ENCODE assay signal across 8 cellular contexts in genomic region chr21:36747114-36747814, GRCh38. TPM values are rescaled to one million over a fixed set of nuclear protein-coding genes. Genes with fewer than 3 reads are reported as not detected.
DNase-seq lines count a peak whose midpoint lies in the region; ATAC-seq and TF ChIP-seq lines count a peak whose summit lies in the region.

No MANE protein-coding gene starts in this region.

- DNase-seq in AG09309 (ENCODE audit: low read depth): no peak
- DNase-seq in HuH-7 (ENCODE audit: low spot score): peak; percentile 52
- DNase-seq in effector memory CD8-positive, alpha-beta T cell: no peak
- DNase-seq in naive B cell: no peak
- DNase-seq in putamen (ENCODE audit: low spot score): no peak
- DNase-seq in NCI-H2029 treated with DMSO at 0.1 percent for 48 hours (lab: John Stamatoyannopoulos, UW): no peak

- H3K9me3 Mint-ChIP-seq in effector memory CD8-positive, alpha-beta T cell: no peaks in the 10 kb centered on the region
- peaks cover 0 to 2% (median 0%) of the 10 kb centered on the region in 7 donors for H3K9me3 Mint-ChIP-seq in naive B cell

- H3K4me3 Mint-ChIP-seq in effector memory CD8-positive, alpha-beta T cell: peak overlapping the region; percentile 66 to 74
- H3K4me3 Mint-ChIP-seq in naive B cell: peak overlapping the region in 6 of 8 donors; percentile 15 to 64 (median 60)

- no peak for TF ChIP-seq CTCF in AG09309 (IDR thresholded peaks at IDR 0.05; ENCODE audit: control insufficient read depth, insufficient read depth, low read depth, low read length, missing control alignments)

- H3K27me3 Mint-ChIP-seq in effector memory CD8-positive, alpha-beta T cell: peaks cover 53 to 72% of the 10 kb centered on the region in 2 donors
- peaks cover 39 to 70% (median 64%) of the 10 kb centered on the region in 3 donors for H3K27me3 Mint-ChIP-seq in naive B cell

- peaks cover 12 to 16% of the 10 kb centered on the region in 2 donors for H3K4me1 Mint-ChIP-seq in effector memory CD8-positive, alpha-beta T cell (ENCODE audit: low read depth in 2 of 2)
- H3K4me1 Mint-ChIP-seq in naive B cell: peaks cover 0 to 12% (median 5%) of the 10 kb centered on the region in 3 donors

- ATAC-seq in effector memory CD8-positive, alpha-beta T cell (replicated peaks): no peak
- ATAC-seq in naive B cell (ENCODE audit: low read depth in 2 of 2) (no peak), GM19324 (IDR thresholded peaks at IDR 0.05; ENCODE audit: low FRiP score, unreplicated experiment) (no peak), HG02678 (IDR thresholded peaks at IDR 0.05; ENCODE audit: unreplicated experiment) (no peak)

- H3K4me3 ChIP-seq in AG09309 (ENCODE audit: control insufficient read depth, low read depth, low read length): peak overlapping the region; percentile 1

- no peaks in the 10 kb centered on the region for H3K36me3 Mint-ChIP-seq in effector memory CD8-positive, alpha-beta T cell (ENCODE audit: insufficient read depth)
- peaks cover 7 to 14% of the 10 kb centered on the region in 2 donors for H3K36me3 Mint-ChIP-seq in naive B cell

- H3K27ac Mint-ChIP-seq in effector memory CD8-positive, alpha-beta T cell: peak overlapping the region in 1 of 2 donors; percentile 63
- H3K27ac Mint-ChIP-seq in naive B cell: peak overlapping the region in 1 of 6 donors; percentile 8

RNA-seq across cellular contexts. Expression of gene SIM2, which starts 48.3 kb away (rescaled TPM):
- under 1 TPM in 2 of 6 donors, not detected in 4; 0.05 to 0.08 TPM for polyA plus RNA-seq in naive B cell (ENCODE audit: low read depth in 6 of 6)
